In the genomic region with DNA sequence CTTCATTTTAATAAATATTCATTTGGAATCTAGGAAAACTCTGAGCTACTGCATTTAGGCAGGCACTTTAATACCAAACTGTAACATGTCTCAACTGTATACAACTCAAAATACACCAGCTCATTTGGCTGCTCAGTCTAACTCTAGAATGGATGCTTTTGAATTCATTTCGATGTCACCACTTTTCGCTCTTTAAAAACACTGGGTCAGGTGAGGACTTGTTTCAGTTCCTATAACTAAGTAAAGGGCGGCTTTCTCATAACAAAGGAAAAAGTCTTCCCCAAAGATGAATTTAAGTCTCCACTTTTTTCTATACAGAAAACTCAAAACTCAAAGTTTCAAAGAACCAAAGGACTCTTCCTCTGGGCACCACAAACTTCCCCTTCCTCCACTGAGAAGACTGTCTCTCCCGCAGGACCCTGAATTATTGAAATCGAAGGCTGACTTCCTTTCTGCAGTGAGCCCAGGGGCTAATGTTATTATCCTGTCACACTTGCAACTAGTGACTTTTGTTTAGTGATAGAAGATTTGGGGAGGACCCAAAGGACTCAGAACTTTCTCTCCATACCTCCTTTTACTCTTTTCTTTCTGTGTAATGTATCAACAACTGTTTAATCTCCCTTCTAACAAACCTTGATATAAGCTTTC, we compare ENCODE assay signal across 12 cellular contexts. TPM values are rescaled to one million over a fixed set of nuclear protein-coding genes. Genes with fewer than 3 reads are reported as not detected.
A peak's percentile ranks its signal among the peaks of the same experiment; 100 is the strongest.
DNase-seq lines count a peak whose midpoint lies in the region; ATAC-seq, FAIRE-seq and TF ChIP-seq lines count a peak whose summit lies in the region.
"Had no signal": no experiment of that assay in that cellular context is flagged by ENCODE, and none has a peak within 500 bp of the region (broad histone marks: within the 10 kb centered on the region; RNA-seq: fewer than 3 reads in every experiment).

No MANE protein-coding gene starts in this region.

- TF ChIP-seq CTCF in endothelial cell of umbilical vein (IDR thresholded peaks at IDR 0.05; ENCODE audit: extremely low read depth in 1 of 2, insufficient read depth in 1 of 2, low read depth in 1 of 2, low read length in 2 of 2) = no peak

- H3K79me2 ChIP-seq in endothelial cell of umbilical vein (ENCODE audit: control insufficient read depth, insufficient read depth, low read length) = no peaks in the 10 kb centered on the region

- ATAC-seq in GM18519 (IDR thresholded peaks at IDR 0.05; ENCODE audit: low FRiP score, unreplicated experiment) (peak; percentile 38), GM21723 (IDR thresholded peaks at IDR 0.05; ENCODE audit: unreplicated experiment) (peak; percentile 83), HG03520 (IDR thresholded peaks at IDR 0.05; ENCODE audit: unreplicated experiment) (peak; percentile 53), HG03039 (IDR thresholded peaks at IDR 0.05; ENCODE audit: unreplicated experiment) (no peak)
- ATAC-seq: PC-3 had no signal

- no peak for DNase-seq in endothelial cell of umbilical vein (ENCODE audit: low read depth, low spot score)
- no peak for DNase-seq in COLO668 (lab: John Stamatoyannopoulos, UW; ENCODE audit: unreplicated experiment)
- no peak for DNase-seq in NCI-H1105 treated with DMSO at 0.1 percent for 48 hours (lab: John Stamatoyannopoulos, UW)
- no peak for DNase-seq in GDM1 (lab: John Stamatoyannopoulos, UW)
- DNase-seq: NCI-H2029 treated with DMSO at 0.1 percent for 48 hours; PC-3; stimulated activated CD4-positive, alpha-beta T cell treated with anti-CD3 and anti-CD28 coated beads, Interleukin-4, amount 100 ng/mL, for 24 hours had no signal

- no peak overlapping the region for H2AFZ ChIP-seq in endothelial cell of umbilical vein (ENCODE audit: low read depth, low read length)

- no TSS peak for BruUV-seq in endothelial cell of umbilical vein (replicated peaks; lab: Mats Ljungman, UMichigan)

- no peak overlapping the region for H3K4me3 ChIP-seq in endothelial cell of umbilical vein (replicated peaks in 1 of 3; ENCODE audit: insufficient read depth in 1 of 3, low read depth in 1 of 3, low read length in 3 of 3)

- H3K9me3 ChIP-seq in endothelial cell of umbilical vein (replicated peaks; ENCODE audit: control insufficient read depth, insufficient read depth, low read length) = no peaks in the 10 kb centered on the region

- no peak overlapping the region for H3K9ac ChIP-seq in endothelial cell of umbilical vein (replicated peaks; ENCODE audit: extremely low read depth, insufficient read depth, low read length)

- TF ChIP-seq POLR2A in endothelial cell of umbilical vein (IDR thresholded peaks at IDR 0.05; ENCODE audit: low read depth, low read length) = no peak

- no peak overlapping the region for H3K4me2 ChIP-seq in endothelial cell of umbilical vein (ENCODE audit: insufficient read depth, low read length)

- H4K20me1 ChIP-seq in endothelial cell of umbilical vein (replicated peaks; ENCODE audit: control insufficient read depth, extremely low read depth, insufficient read depth, low read length) = no peaks in the 10 kb centered on the region

- POLR2A ChIA-PET in endothelial cell of umbilical vein (lab: Charles Lee) = no interaction called here

- H3K27me3 ChIP-seq in endothelial cell of umbilical vein (ENCODE audit: control insufficient read depth in 2 of 2, insufficient read depth in 2 of 2, low read length in 2 of 2) = peaks cover 4 to 12% of the 10 kb centered on the region in 2 experiments

- H3K9me1 ChIP-seq in endothelial cell of umbilical vein (replicated peaks; ENCODE audit: control insufficient read depth, extremely low read depth, insufficient read depth, low read length) = no peaks in the 10 kb centered on the region

- CTCF ChIA-PET in endothelial cell of umbilical vein (lab: Charles Lee) = interaction anchor here (0.9 to 1.4 kb wide), 2 partner anchors 11 to 17 kb away, joined by 3 to 4 read pairs; no protein-coding TSS in a partner anchor

- no peak overlapping the region for H3K27ac ChIP-seq in endothelial cell of umbilical vein (ENCODE audit: insufficient read depth, low read depth, low read length)
- H3K27ac ChIP-seq: C4-2B had no signal

- H3K36me3 ChIP-seq in endothelial cell of umbilical vein (ENCODE audit: control insufficient read depth in 2 of 2, extremely low read depth in 1 of 2, insufficient read depth in 2 of 2, low read length in 2 of 2) = no peaks in the 10 kb centered on the region

- dilution Hi-C loops in endothelial cell of umbilical vein (cut with MboI; ENCODE audit: extremely low pct_ligation_motif_present, low sequenced_read_pairs) = no loop called here

- peaks cover 6% of the 10 kb centered on the region for H3K4me1 ChIP-seq in endothelial cell of umbilical vein (ENCODE audit: control insufficient read depth, extremely low read depth, insufficient read depth, low read length)

- FAIRE-seq in endothelial cell of umbilical vein (lab: Jason Lieb, UNC) = peak; percentile 33

- intact Hi-C loops in endothelial cell of umbilical vein (cut with micrococcal nuclease) = no loop called here

TF ChIP-seq in endothelial cell of umbilical vein, 7 proteins besides CTCF, POLR2A, EP300 and RAD21:
- TF ChIP-seq EZH2 (IDR thresholded peaks at IDR 0.05; ENCODE audit: borderline replicate concordance, low read depth, low read length, severe bottlenecking) (no peak), POLR2AphosphoS5 (IDR thresholded peaks at IDR 0.05; ENCODE audit: insufficient read depth, low read depth, low read length) (no peak)
TF ChIP-seq in endothelial cell of umbilical vein: peak in this region for 0.

RNA-seq across cellular contexts. Expression of gene DHX9, which starts 9.7 kb away (rescaled TPM):
- 219 and 220 TPM in 2 replicates for total RNA-seq in endothelial cell of umbilical vein
- 93.1 and 142 TPM in 2 replicates for polyA plus RNA-seq in endothelial cell of umbilical vein
- 150 and 175 TPM in 2 replicates for polyA plus RNA-seq in endothelial cell of umbilical vein (2011; cell fraction: cytosol; rRNA removed)
- polyA plus RNA-seq in endothelial cell of umbilical vein (2011; cell fraction: nucleus; rRNA removed) = 203 and 301 TPM in 2 replicates
- 107 and 168 TPM in 2 replicates for polyA plus RNA-seq in endothelial cell of umbilical vein (2012)
- 261 and 270 TPM in 2 replicates for polyA minus RNA-seq in endothelial cell of umbilical vein
- 116 TPM for polyA minus RNA-seq in endothelial cell of umbilical vein (2011; cell fraction: cytosol; rRNA and poly(A)+ RNA removed)
- polyA minus RNA-seq in endothelial cell of umbilical vein (2011; cell fraction: nucleus; rRNA and poly(A)+ RNA removed) = 173 and 247 TPM in 2 replicates

RNA-seq across cellular contexts. Expression of gene NPL, which starts 39.8 kb away (rescaled TPM):
- 0.75 and 1.3 TPM in 2 replicates for total RNA-seq in endothelial cell of umbilical vein
- polyA plus RNA-seq in endothelial cell of umbilical vein = 0.14 TPM in 1 of 2 replicates, not detected in the other
- polyA plus RNA-seq in endothelial cell of umbilical vein (2011; cell fraction: cytosol; rRNA removed) = 0.23 and 0.32 TPM in 2 replicates
- polyA plus RNA-seq in endothelial cell of umbilical vein (2011; cell fraction: nucleus; rRNA removed) = 0.74 and 0.83 TPM in 2 replicates
- 0.27 and 0.55 TPM in 2 replicates for polyA plus RNA-seq in endothelial cell of umbilical vein (2012)
- 1.0 TPM in 1 of 2 replicates, not detected in the other for polyA minus RNA-seq in endothelial cell of umbilical vein
- polyA minus RNA-seq in endothelial cell of umbilical vein (2011; cell fraction: cytosol; rRNA and poly(A)+ RNA removed) = 3.1 TPM
- polyA minus RNA-seq in endothelial cell of umbilical vein (2011; cell fraction: nucleus; rRNA and poly(A)+ RNA removed) = not detected in 2 replicates
- total RNA-seq: PC-3 had no signal
